Comparison of ENCODE assay signal across 9 cellular contexts in genomic region chr6:155528982-155529453, GRCh38.
DNase-seq lines count a peak whose midpoint lies in the region; ATAC-seq lines count a peak whose summit lies in the region.
"Had no signal": no experiment of that assay in that cellular context is flagged by ENCODE, and none has a peak within 500 bp of the region (broad histone marks: within the 10 kb centered on the region; RNA-seq: fewer than 3 reads in every experiment).

No MANE protein-coding gene starts in this region.

- no peak for ATAC-seq in GM21515 (IDR thresholded peaks at IDR 0.05; ENCODE audit: unreplicated experiment)
- no peak for ATAC-seq in GM18520 (IDR thresholded peaks at IDR 0.05; ENCODE audit: unreplicated experiment)

- DNase-seq in GM03348 (ENCODE audit: low spot score), result peak; percentile 76
- peak; percentile 6 for DNase-seq in HT-29 (ENCODE audit: low spot score)
- peak; percentile 67 for DNase-seq in astrocyte of the hippocampus (ENCODE audit: low read depth, low spot score)
- peak; percentile 65 for DNase-seq in myocyte (ENCODE audit: low read depth)
- no peak for DNase-seq in NCI-H2171 (lab: John Stamatoyannopoulos, UW)
- no peak for DNase-seq in NCI-H2107 treated with DMSO at 0.1 percent for 48 hours (lab: John Stamatoyannopoulos, UW; ENCODE audit: unreplicated experiment)
- DNase-seq: left cardiac atrium had no signal

Comparison
In these comparisons a context has a peak if more than half of its experiments do, and no peak if none do; other contexts are left out.
1. DNase-seq: peak in GM03348 (single experiment), HT-29 (single experiment), astrocyte of the hippocampus (single experiment) and myocyte (single experiment); none in NCI-H2171 (single experiment) and NCI-H2107 treated with DMSO at 0.1 percent for 48 hours (single experiment).